In genomic region chr2:98715812-98716451, GRCh38 we compare ENCODE assay signal across 17 cellular contexts. TPM values are rescaled to one million over a fixed set of nuclear protein-coding genes. Genes with fewer than 3 reads are reported as not detected.
DNase-seq lines count a peak whose midpoint lies in the region; ATAC-seq and TF ChIP-seq lines count a peak whose summit lies in the region.
"Had no signal": no experiment of that assay in that cellular context is flagged by ENCODE, and none has a peak within 500 bp of the region (broad histone marks: within the 10 kb centered on the region; RNA-seq: fewer than 3 reads in every experiment).

No MANE protein-coding gene starts in this region.

- peaks cover 99% of the 10 kb centered on the region for H3K4me1 ChIP-seq in CD4-positive, alpha-beta memory T cell (ENCODE audit: insufficient read depth, low read length)
- no peaks in the 10 kb centered on the region for H3K4me1 ChIP-seq in mucosa of descending colon (ENCODE audit: low read depth)

- peak overlapping the region; percentile 3 to 87 (median 73) for H3K4me3 Mint-ChIP-seq in CD4-positive, alpha-beta memory T cell
- H3K4me3 Mint-ChIP-seq in activated CD8-positive, alpha-beta T cell treated with anti-CD3 and anti-CD28 coated beads, Interleukin-2, amount 10 ng/mL, durations not matched to agents 7 days and 5 days = no peak overlapping the region
- H3K4me3 Mint-ChIP-seq: HFFc6 had no signal

- no peak overlapping the region for H3K4me3 ChIP-seq in CD4-positive, alpha-beta memory T cell (ENCODE audit: low read length in 2 of 2)
- H3K4me3 ChIP-seq in mucosa of descending colon = no peak overlapping the region

- H3K9me3 ChIP-seq in CD4-positive, alpha-beta memory T cell (ENCODE audit: control insufficient read depth in 1 of 2, low read length in 2 of 2) = no peaks in the 10 kb centered on the region
- H3K9me3 ChIP-seq in mucosa of descending colon = no peaks in the 10 kb centered on the region

- no peaks in the 10 kb centered on the region for H3K27me3 ChIP-seq in CD4-positive, alpha-beta memory T cell (ENCODE audit: insufficient read depth, low read length)

- H3K36me3 ChIP-seq in CD4-positive, alpha-beta memory T cell (ENCODE audit: insufficient read depth, low read length) = peaks cover 10% of the 10 kb centered on the region
- no peaks in the 10 kb centered on the region for H3K36me3 ChIP-seq in mucosa of descending colon (ENCODE audit: low read depth)

- CTCF ChIA-PET in CD4-positive, alpha-beta memory T cell (lab: Charles Lee; ENCODE audit: partially characterized antibody) = interaction anchor here (0.7 to 1.6 kb wide), 3 partner anchors 10 to 121 kb away, joined by 3 to 6 read pairs (median 3); no protein-coding TSS in a partner anchor
- CTCF ChIA-PET in activated CD8-positive, alpha-beta T cell treated with anti-CD3 and anti-CD28 coated beads, Interleukin-2, amount 10 ng/mL, durations not matched to agents 7 days and 5 days (lab: Charles Lee) = interaction anchor here (1.7 kb wide), 1 partner anchor 67 kb away, joined by 8 read pairs; no protein-coding TSS in a partner anchor

- POLR2A ChIA-PET in CD4-positive, alpha-beta memory T cell (lab: Charles Lee; ENCODE audit: partially characterized antibody) = interaction anchor here (0.7 to 5.5 kb wide), 9 partner anchors 11 to 107 kb away, joined by 3 to 26 read pairs (median 4); no protein-coding TSS in a partner anchor
- POLR2A ChIA-PET in activated CD8-positive, alpha-beta T cell treated with anti-CD3 and anti-CD28 coated beads, Interleukin-2, amount 10 ng/mL, durations not matched to agents 7 days and 5 days (lab: Charles Lee) = no interaction called here

- peaks cover 64 to 93% (median 83%) of the 10 kb centered on the region in 4 donors for H3K4me1 Mint-ChIP-seq in CD4-positive, alpha-beta memory T cell
- H3K4me1 Mint-ChIP-seq in activated CD8-positive, alpha-beta T cell treated with anti-CD3 and anti-CD28 coated beads, Interleukin-2, amount 10 ng/mL, durations not matched to agents 7 days and 5 days (ENCODE audit: low read depth) = peaks cover 79% of the 10 kb centered on the region

- peaks cover 27 to 63% of the 10 kb centered on the region in 2 donors for H3K36me3 Mint-ChIP-seq in CD4-positive, alpha-beta memory T cell
- H3K36me3 Mint-ChIP-seq in activated CD8-positive, alpha-beta T cell treated with anti-CD3 and anti-CD28 coated beads, Interleukin-2, amount 10 ng/mL, durations not matched to agents 7 days and 5 days (ENCODE audit: low read depth) = peaks cover 64% of the 10 kb centered on the region

- DNase-seq in activated CD4-positive, alpha-beta T cell treated with anti-CD3 and anti-CD28 coated beads for 48 hours = peak; percentile 32
- DNase-seq in activated CD4-positive, alpha-beta T cell treated with anti-CD3 and anti-CD28 coated beads, Interleukin-2, amount 50 U/mL, for 48 hours = no peak
- peak in 1 of 5 donors; percentile 38 for DNase-seq in CD4-positive, alpha-beta memory T cell
- DNase-seq in activated CD8-positive, alpha-beta T cell treated with anti-CD3 and anti-CD28 coated beads, Interleukin-2, amount 10 ng/mL, durations not matched to agents 7 days and 5 days = peak; percentile 44
- no peak for DNase-seq in mucosa of descending colon
- no peak for DNase-seq in NCI-H146 treated with DMSO at 0.1 percent for 48 hours (lab: John Stamatoyannopoulos, UW; ENCODE audit: unreplicated experiment)
- DNase-seq in NCI-H2196 treated with DMSO at 0.1 percent for 48 hours (lab: John Stamatoyannopoulos, UW; ENCODE audit: unreplicated experiment) = no peak
- DNase-seq in DMS153 (lab: John Stamatoyannopoulos, UW) = no peak
- DNase-seq: amniotic stem cell, cortex of kidney, EL, HFFc6, Kasumi-1, NCI-H1930, NCI-H226, NCI-H774, trophoblast cell had no signal

- TF ChIP-seq CTCF in mucosa of descending colon (IDR thresholded peaks at IDR 0.05) = no peak

- peak overlapping the region; percentile 28 for H3K27ac ChIP-seq in CD4-positive, alpha-beta memory T cell (ENCODE audit: low read depth, low read length)

- no peaks in the 10 kb centered on the region for H3K27me3 Mint-ChIP-seq in CD4-positive, alpha-beta memory T cell
- H3K27me3 Mint-ChIP-seq in activated CD8-positive, alpha-beta T cell treated with anti-CD3 and anti-CD28 coated beads, Interleukin-2, amount 10 ng/mL, durations not matched to agents 7 days and 5 days (ENCODE audit: low read depth) = no peaks in the 10 kb centered on the region

- H3K9me3 Mint-ChIP-seq in CD4-positive, alpha-beta memory T cell = peaks cover 0 to 16% (median 8%) of the 10 kb centered on the region in 8 donors
- H3K9me3 Mint-ChIP-seq in activated CD8-positive, alpha-beta T cell treated with anti-CD3 and anti-CD28 coated beads, Interleukin-2, amount 10 ng/mL, durations not matched to agents 7 days and 5 days (ENCODE audit: insufficient read depth) = no peaks in the 10 kb centered on the region
- H3K9me3 Mint-ChIP-seq: HFFc6 had no signal

- H3K27ac Mint-ChIP-seq in CD4-positive, alpha-beta memory T cell = peak overlapping the region; percentile 69 to 90 (median 89)
- H3K27ac Mint-ChIP-seq in activated CD8-positive, alpha-beta T cell treated with anti-CD3 and anti-CD28 coated beads, Interleukin-2, amount 10 ng/mL, durations not matched to agents 7 days and 5 days = peak overlapping the region; percentile 67
- H3K27ac Mint-ChIP-seq: HFFc6 had no signal

- intact Hi-C loops in CD4-positive, alpha-beta memory T cell (cut with micrococcal nuclease) = loop anchor here (2.0 kb wide), 1 partner anchor 13 kb away; no protein-coding TSS in a partner anchor
- intact Hi-C loops in mucosa of descending colon (cut with DNase I, micrococcal nuclease) = no loop called here

- ATAC-seq in activated CD8-positive, alpha-beta T cell treated with anti-CD3 and anti-CD28 coated beads, Interleukin-2, amount 10 ng/mL, durations not matched to agents 7 days and 5 days = peak; percentile 54
- peak; percentile 34 for ATAC-seq in mucosa of descending colon

RNA-seq across cellular contexts. Expression of gene MGAT4A, which starts 15.0 kb away (rescaled TPM):
- total RNA-seq in CD4-positive, alpha-beta memory T cell = 100 to 1,000 TPM; 256 to 270 TPM
- 100 to 1,000 TPM; 223 to 336 TPM for polyA plus RNA-seq in CD4-positive, alpha-beta memory T cell
- 10 to 100 TPM; 73.4 to 76.2 TPM for total RNA-seq in activated CD8-positive, alpha-beta T cell treated with anti-CD3 and anti-CD28 coated beads, Interleukin-2, amount 10 ng/mL, durations not matched to agents 7 days and 5 days
- total RNA-seq in mucosa of descending colon = 100 to 1,000 TPM in 2 of 3 donors, 10 to 100 TPM in 1; 73.8 to 158 (median 138) TPM

Comparison
In these comparisons a context has a peak if more than half of its experiments do, and no peak if none do; other contexts are left out.
1. DNase-seq: peak in activated CD4-positive, alpha-beta T cell treated with anti-CD3 and anti-CD28 coated beads for 48 hours (single experiment) and activated CD8-positive, alpha-beta T cell treated with anti-CD3 and anti-CD28 coated beads, Interleukin-2, amount 10 ng/mL, durations not matched to agents 7 days and 5 days (single experiment); none in activated CD4-positive, alpha-beta T cell treated with anti-CD3 and anti-CD28 coated beads, Interleukin-2, amount 50 U/mL, for 48 hours (0 of 2), mucosa of descending colon (0 of 3), NCI-H146 treated with DMSO at 0.1 percent for 48 hours (single experiment), NCI-H2196 treated with DMSO at 0.1 percent for 48 hours (single experiment) and DMS153 (single experiment).